Comparison of ENCODE assay signal across 5 cellular contexts in the genomic region with DNA sequence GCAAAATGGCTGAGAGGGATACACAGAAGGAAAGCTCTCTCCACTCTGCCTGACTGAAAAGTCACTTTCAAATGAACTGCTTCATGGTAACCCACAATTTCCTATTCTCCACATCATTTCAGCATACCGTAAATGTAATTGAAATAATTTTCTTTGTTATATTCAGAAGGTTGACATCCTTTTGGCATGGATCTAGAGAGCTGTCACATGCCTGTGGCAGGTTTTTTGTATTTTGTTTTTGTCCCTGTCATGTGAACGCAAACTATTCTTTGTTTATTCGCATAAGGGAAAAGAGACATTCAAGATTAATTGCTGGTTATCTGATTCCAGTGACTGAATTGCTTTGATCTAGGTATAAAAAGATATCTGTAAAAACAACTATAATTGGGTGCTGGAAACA.
"Had no signal": no experiment of that assay in that cellular context is flagged by ENCODE, and none has a peak within 500 bp of the region (broad histone marks: within the 10 kb centered on the region; RNA-seq: fewer than 3 reads in every experiment).

No MANE protein-coding gene starts in this region.

- H2AFZ ChIP-seq: GM23338 had no signal

- H3K4me3 ChIP-seq: GM23338, K562 had no signal

- DNase-seq: H9, HCEC 1CT, IMR-90 had no signal

- H3K4me2 ChIP-seq: GM23338 had no signal
